ENCODE assay signal across 8 cellular contexts in the genomic region with DNA sequence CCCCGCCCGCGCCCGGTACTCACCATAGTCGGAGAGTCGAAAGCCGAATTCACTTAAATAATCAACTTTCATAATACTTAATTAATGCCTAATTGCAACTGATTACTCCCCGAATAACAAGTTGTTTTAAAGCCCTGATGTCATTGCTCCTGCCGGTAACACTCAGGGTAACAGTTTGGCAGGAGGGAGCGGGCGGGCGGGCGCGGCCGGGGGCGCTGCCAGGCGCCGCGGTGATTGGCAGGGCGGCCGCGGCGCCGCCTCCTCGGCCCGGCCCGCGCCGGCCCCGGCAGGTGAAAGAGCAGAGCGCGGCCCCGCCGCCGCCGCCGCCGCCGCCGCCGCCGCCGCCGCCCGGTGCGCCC.
DNase-seq lines count a peak whose midpoint lies in the region; ATAC-seq lines count a peak whose summit lies in the region.

No MANE protein-coding gene starts in this region.

- no peaks in the 10 kb centered on the region for H3K27me3 ChIP-seq in iPS DF 6.9 (ENCODE audit: control insufficient read depth, insufficient read depth, low read length)

- no peaks in the 10 kb centered on the region for H3K9me3 Mint-ChIP-seq in activated naive CD8-positive, alpha-beta T cell (ENCODE audit: low read depth)

- peaks cover 6% of the 10 kb centered on the region; the same call in 1 of the 2 replicates for H3K4me1 ChIP-seq in iPS DF 6.9 (ENCODE audit: control insufficient read depth, insufficient read depth, low read length)

- H3K27me3 Mint-ChIP-seq in activated naive CD8-positive, alpha-beta T cell, result no peaks in the 10 kb centered on the region

- ATAC-seq in HG02884 (IDR thresholded peaks at IDR 0.05; ENCODE audit: unreplicated experiment), result peak; percentile 35

- peak overlapping the region; percentile 49; the same call in 1 of the 2 replicates for H3K4me3 ChIP-seq in iPS DF 6.9 (ENCODE audit: low read length)

- peak; percentile 94 for DNase-seq in DMS 273 (lab: John Stamatoyannopoulos, UW; ENCODE audit: unreplicated experiment)
- DNase-seq in DMS 273 treated with DMSO at 0.1 percent for 48 hours (lab: John Stamatoyannopoulos, UW), result no peak
- peak; percentile 66 for DNase-seq in OCI-M1 (lab: John Stamatoyannopoulos, UW)
- no peak for DNase-seq in iPS DF 6.9 (ENCODE audit: low read depth, low spot score)
- DNase-seq in stimulated activated CD4-positive, alpha-beta T cell treated with anti-CD3 and anti-CD28 coated beads, Interleukin-2, amount 100 ng/mL, for 4 hours (ENCODE audit: low read depth), result peak; percentile 51
- DNase-seq in activated effector memory CD4-positive, alpha-beta T cell treated with Interleukin-2 at 50 U/mL for 16 hours, result no peak

- H3K9me3 ChIP-seq in iPS DF 6.9 (ENCODE audit: control insufficient read depth, insufficient read depth, low read length), result no peaks in the 10 kb centered on the region

- no peak overlapping the region for H3K27ac ChIP-seq in iPS DF 6.9 (ENCODE audit: low read length)

- H3K27ac Mint-ChIP-seq in activated naive CD8-positive, alpha-beta T cell, result no peak overlapping the region

- peak overlapping the region; percentile 87 for H3K4me3 Mint-ChIP-seq in activated naive CD8-positive, alpha-beta T cell

- no CpG with 5 or more reads among the region's 46 CpGs for WGBS in iPS DF 6.9 (ENCODE audit: insufficient coverage, insufficient read length)

- no peaks in the 10 kb centered on the region for H3K36me3 Mint-ChIP-seq in activated naive CD8-positive, alpha-beta T cell

- no peaks in the 10 kb centered on the region for H3K36me3 ChIP-seq in iPS DF 6.9 (ENCODE audit: control insufficient read depth, insufficient read depth, low read length)

- peaks cover 30% of the 10 kb centered on the region for H3K4me1 Mint-ChIP-seq in activated naive CD8-positive, alpha-beta T cell (ENCODE audit: low read depth)

Comparison
In these comparisons a context has a peak if more than half of its experiments do, and no peak if none do; other contexts are left out.
1. DNase-seq: peak in DMS 273 (single experiment), OCI-M1 (single experiment) and stimulated activated CD4-positive, alpha-beta T cell treated with anti-CD3 and anti-CD28 coated beads, Interleukin-2, amount 100 ng/mL, for 4 hours (single experiment); none in DMS 273 treated with DMSO at 0.1 percent for 48 hours (single experiment), iPS DF 6.9 (single experiment) and activated effector memory CD4-positive, alpha-beta T cell treated with Interleukin-2 at 50 U/mL for 16 hours (single experiment).